In the genomic region with DNA sequence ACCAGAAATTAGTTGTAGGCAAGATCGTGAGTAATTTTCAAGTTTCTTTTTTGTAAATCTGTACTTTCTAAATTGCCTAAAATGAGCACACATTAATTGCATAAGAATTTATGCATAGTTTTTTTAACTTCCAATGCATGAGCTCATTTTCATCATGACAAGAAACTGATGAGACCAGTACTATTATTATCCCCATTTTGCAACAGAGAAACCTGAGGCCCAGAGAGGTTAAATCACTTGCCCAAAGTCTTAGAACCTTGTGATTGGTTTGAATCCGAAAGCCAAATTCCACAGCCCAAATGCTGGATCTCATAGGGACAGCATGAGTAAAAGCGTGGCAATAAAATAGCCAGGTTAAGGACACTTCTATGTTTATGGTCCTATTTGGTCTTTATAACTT, we compare ENCODE assay signal across 31 cellular contexts.
"Had no signal": no experiment of that assay in that cellular context is flagged by ENCODE, and none has a peak within 500 bp of the region (broad histone marks: within the 10 kb centered on the region; RNA-seq: fewer than 3 reads in every experiment).

No MANE protein-coding gene starts in this region.

- H3K36me3 ChIP-seq: MG63, Peyer's patch, SJSA1 had no signal

- H3K27me3 ChIP-seq: MG63, Peyer's patch, SJSA1 had no signal

- H3K4me3 ChIP-seq: MG63, Peyer's patch, SJSA1 had no signal

- H3K9me3 ChIP-seq: MG63, Peyer's patch, SJSA1, SK-N-SH had no signal

- H3K4me2 ChIP-seq: SK-N-SH had no signal

- ATAC-seq: PC-3 had no signal

- H3K27ac ChIP-seq: Peyer's patch, SJSA1 had no signal

- H3K4me1 ChIP-seq: Peyer's patch, SJSA1 had no signal

- DNase-seq: Kasumi-1, MG63, NCI-H1048, NCI-H1092 treated with DMSO at 0.1 percent for 48 hours, NCI-H1105 treated with DMSO at 0.1 percent for 48 hours, NCI-H1417, NCI-H1436, NCI-H146, NCI-H1694, NCI-H187, NCI-H1930, NCI-H2029 treated with DMSO at 0.1 percent for 48 hours, NCI-H2081 treated with DMSO at 0.1 percent for 48 hours, NCI-H2107, NCI-H2171, NCI-H226, NCI-H446 treated with DMSO at 0.1 percent for 48 hours, NCI-H510A, NCI-H524, NCI-H526, NCI-H69, NCI-H748 treated with DMSO at 0.1 percent for 48 hours, OCI-M1, PC-3, Peyer's patch, Right ventricle myocardium superior, RPMI8226, SHP77 treated with DMSO at 0.1 percent for 48 hours, SK-N-SH, SW 1271 had no signal

- H3K9ac ChIP-seq: SK-N-SH had no signal
